In the genomic region with DNA sequence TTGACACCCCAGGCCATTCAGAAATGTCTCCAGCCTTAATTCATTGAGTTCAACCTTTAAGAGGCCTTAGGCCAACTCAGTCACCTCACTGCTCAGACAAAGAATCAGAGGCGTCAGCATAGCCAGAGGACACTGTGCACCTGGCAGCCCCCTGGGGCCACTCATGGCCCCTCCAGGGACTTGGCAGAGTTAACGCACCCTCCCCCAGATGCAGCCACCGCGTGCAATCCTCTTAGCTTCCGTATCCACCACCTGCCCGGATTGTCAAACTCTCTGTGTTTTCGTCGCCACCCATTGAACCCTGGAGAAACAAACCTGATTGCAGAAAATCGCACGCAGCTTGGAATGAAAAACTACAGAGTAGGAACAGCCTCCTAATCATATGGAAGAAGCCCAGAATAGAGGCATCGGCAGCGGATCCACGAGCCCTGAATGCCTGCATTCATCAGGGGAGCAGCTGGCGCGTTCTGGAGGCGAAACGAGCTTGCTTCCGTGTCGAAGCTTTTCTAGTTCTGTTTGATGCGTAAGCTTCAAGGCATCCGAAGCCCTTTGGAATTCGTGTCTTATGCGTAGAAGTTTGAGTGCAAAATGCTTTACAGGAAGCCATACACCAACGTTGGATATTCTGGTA, we compare ENCODE assay signal across 19 cellular contexts. TPM values are rescaled to one million over a fixed set of nuclear protein-coding genes. Genes with fewer than 3 reads are reported as not detected.
DNase-seq lines count a peak whose midpoint lies in the region; ATAC-seq, FAIRE-seq and TF ChIP-seq lines count a peak whose summit lies in the region.
"Had no signal": no experiment of that assay in that cellular context is flagged by ENCODE, and none has a peak within 500 bp of the region (broad histone marks: within the 10 kb centered on the region; RNA-seq: fewer than 3 reads in every experiment).

No MANE protein-coding gene starts in this region.

- no peak for ATAC-seq in HG02759 (IDR thresholded peaks at IDR 0.05; ENCODE audit: unreplicated experiment)
- ATAC-seq: CD8-positive, alpha-beta T cell; natural killer cell; right cardiac atrium had no signal

- no peak for TF ChIP-seq EP300 in ovary (IDR thresholded peaks at IDR 0.05)

- no peak for TF ChIP-seq CTCF in ovary (IDR thresholded peaks at IDR 0.05)

- FAIRE-seq in urothelium cell line (lab: Jason Lieb, UNC), result no peak
- FAIRE-seq: A204.1, GM19239, HTR-8/SVneo had no signal

- no peaks in the 10 kb centered on the region for H3K36me3 ChIP-seq in ovary

- WGBS in ovary, 3 donors, result 89 to 92% (median 89%) methylated on average over 24 of the region's 24 CpGs

- H3K4me1 ChIP-seq in ovary (ENCODE audit: insufficient read depth), result no peaks in the 10 kb centered on the region
- H3K4me1 ChIP-seq: esophagus muscularis mucosa had no signal

- TF ChIP-seq POLR2A in ovary (IDR thresholded peaks at IDR 0.05), result no peak

- no peak overlapping the region for H3K4me3 ChIP-seq in ovary
- H3K4me3 ChIP-seq: esophagus muscularis mucosa, hepatocyte had no signal

- H3K27ac ChIP-seq in temporal lobe (ENCODE audit: low read depth, low read length) (peak overlapping the region; percentile 78), ovary (no peak overlapping the region)
- H3K27ac ChIP-seq: esophagus muscularis mucosa, hepatocyte had no signal

- DNase-seq in NCI-H2171 treated with DMSO at 0.1 percent for 48 hours (lab: John Stamatoyannopoulos, UW), result peak; percentile 6
- no peak for DNase-seq in NCI-H2171 (lab: John Stamatoyannopoulos, UW)
- DNase-seq in RPMI7951 (ENCODE audit: low read depth), result peak; percentile 76
- peak; percentile 33 for DNase-seq in germinal center (ENCODE audit: low spot score)
- no peak for DNase-seq in urothelium cell line (ENCODE audit: low spot score)
- no peak for DNase-seq in ovary
- DNase-seq: activated T-cell treated with anti-CD3 and anti-CD28 coated beads for 4 hours; CD8-positive, alpha-beta T cell; natural killer cell; NCI-H69; right cardiac atrium; stimulated activated CD4-positive, alpha-beta T cell treated with anti-CD3 and anti-CD28 coated beads, Interleukin-1b, Interleukin-23, amount 100 ng/mL, for 48 hours had no signal

- intact Hi-C loops in ovary (cut with DNase I), result no loop called here

- H3K9me3 ChIP-seq in ovary, result no peaks in the 10 kb centered on the region
- H3K9me3 ChIP-seq: esophagus muscularis mucosa had no signal

- no peaks in the 10 kb centered on the region for H3K27me3 ChIP-seq in ovary
- H3K27me3 ChIP-seq: esophagus muscularis mucosa, hepatocyte had no signal

RNA-seq across cellular contexts. Expression of gene BRI3BP, which starts 22.4 kb away (rescaled TPM):
- total RNA-seq in RPMI7951 (2014; rRNA removed; shearing (Covaris generic)), result 4.9 and 6.5 TPM in 2 replicates
- total RNA-seq in temporal lobe (17.2 TPM), ovary (1 to 10 TPM in 6 of 7 donors, under 1 TPM in 1; 0.95 to 5.6 (median 2.6) TPM)
- 1 to 10 TPM; 1.1 to 6.1 TPM for polyA plus RNA-seq in ovary

RNA-seq across cellular contexts. Expression of gene DHX37, which starts 26.9 kb away (rescaled TPM):
- 8.4 and 10.0 TPM in 2 replicates for total RNA-seq in RPMI7951 (2014; rRNA removed; shearing (Covaris generic))
- total RNA-seq in temporal lobe (10.8 TPM), ovary (10 to 100 TPM in 5 of 7 donors, 1 to 10 TPM in 2; 6.0 to 29.3 (median 16.1) TPM)
- 10 to 100 TPM in 1 of 2 donors, 1 to 10 TPM in 1; 3.0 to 10.8 TPM for polyA plus RNA-seq in ovary

RNA-seq across cellular contexts. Expression of gene AACS, which starts 49.4 kb away (rescaled TPM):
- total RNA-seq in RPMI7951 (2014; rRNA removed; shearing (Covaris generic)), result 17.4 and 19.2 TPM in 2 replicates
- 24.3 TPM for total RNA-seq in temporal lobe
- total RNA-seq in ovary, result 10 to 100 TPM in 6 of 7 donors, 1 to 10 TPM in 1; 7.5 to 37.8 (median 14.5) TPM
- 1 to 10 TPM; 8.7 to 9.0 TPM for polyA plus RNA-seq in ovary

Comparison
In these comparisons a context has a peak if more than half of its experiments do, and no peak if none do; other contexts are left out.
1. DNase-seq: peak in NCI-H2171 treated with DMSO at 0.1 percent for 48 hours (single experiment), RPMI7951 (single experiment) and germinal center (single experiment); none in NCI-H2171 (single experiment), urothelium cell line (single experiment) and ovary (0 of 5).